Comparison of ENCODE assay signal across 28 cellular contexts in genomic region chrX:30892591-30892990, GRCh38. TPM values are rescaled to one million over a fixed set of nuclear protein-coding genes. Genes with fewer than 3 reads are reported as not detected.
DNase-seq lines count a peak whose midpoint lies in the region; ATAC-seq and TF ChIP-seq lines count a peak whose summit lies in the region.
"Had no signal": no experiment of that assay in that cellular context is flagged by ENCODE, and none has a peak within 500 bp of the region (broad histone marks: within the 10 kb centered on the region; RNA-seq: fewer than 3 reads in every experiment).

No MANE protein-coding gene starts in this region.

- TF ChIP-seq RAD21 in HCT116 (IDR thresholded peaks at IDR 0.05; ENCODE audit: low read depth) = no peak

- POLR2A ChIA-PET in HCT116 (lab: Charles Lee) (no interaction called here), PC-3 (lab: Charles Lee; ENCODE audit: unreplicated experiment) (no interaction called here)

- peak; percentile 34 for DNase-seq in HCT116 (ENCODE audit: low read depth, low spot score)
- DNase-seq in PC-3 = peak; percentile 82
- peak; percentile 24 for DNase-seq in hepatocyte (ENCODE audit: low spot score)
- no peak for DNase-seq in mesothelial cell of epicardium (ENCODE audit: low spot score in 2 of 2, unreplicated experiment in 2 of 2)
- no peak for DNase-seq in NCI-H2196 treated with DMSO at 0.1 percent for 48 hours (lab: John Stamatoyannopoulos, UW; ENCODE audit: unreplicated experiment)
- no peak for DNase-seq in KG1 (lab: John Stamatoyannopoulos, UW)
- no peak for DNase-seq in activated naive CD8-positive, alpha-beta T cell treated with anti-CD3 and anti-CD28 coated beads for 36 hours
- DNase-seq in NCI-H446 (lab: John Stamatoyannopoulos, UW) = no peak
- DNase-seq: activated CD4-positive, alpha-beta T cell treated with anti-CD3 and anti-CD28 coated beads for 36 hours; activated CD8-positive, alpha-beta T cell treated with anti-CD3 and anti-CD28 coated beads for 36 hours; amygdala; COR-L47; DND-41; effector CD8-positive, alpha-beta T cell; glutamatergic neuron; NCI-H1092 treated with DMSO at 0.1 percent for 48 hours; NCI-H187 treated with DMSO at 0.1 percent for 48 hours; NCI-H69; nephron progenitor cell; Peyer's patch; SJCRH30; stimulated activated naive B cell treated with anti-CD40 and anti-IgM and Interleukin-4, amounts not matched to agents 10 μg/mL and 1 μg/mL and 100 μg/mL, for 72 hours; SW 1271; T-helper 9 cell had no signal

- CTCF ChIA-PET in HCT116 (lab: Charles Lee) = no interaction called here
- CTCF ChIA-PET in PC-3 (lab: Charles Lee) = no interaction called here

- peaks cover 9% of the 10 kb centered on the region for H3K4me1 Mint-ChIP-seq in mesothelial cell of epicardium
- peaks cover 4% of the 10 kb centered on the region for H3K4me1 Mint-ChIP-seq in activated naive CD8-positive, alpha-beta T cell treated with anti-CD3 and anti-CD28 coated beads for 36 hours
- H3K4me1 Mint-ChIP-seq: stimulated activated naive B cell treated with anti-CD40 and anti-IgM and Interleukin-4, amounts not matched to agents 10 μg/mL and 1 μg/mL and 100 μg/mL, for 72 hours had no signal

- RAD21 ChIA-PET in HCT116 (lab: Charles Lee; ENCODE audit: low non-redundant PET in 1 of 2, low total read pairs in 2 of 2, uncharacterized antibody in 2 of 2, unreplicated experiment in 2 of 2) = no interaction called here

- H3K4me3 ChIP-seq in HCT116 (replicated peaks in 1 of 2; ENCODE audit: low read depth in 1 of 2, low read length in 2 of 2) = peak overlapping the region in 1 of 2 experiments; percentile 35; a peak in 2 of 4 replicates
- peak overlapping the region; percentile 50; the same call in 1 of the 2 replicates for H3K4me3 ChIP-seq in PC-3 (ENCODE audit: low read length)
- H3K4me3 ChIP-seq in hepatocyte = no peak overlapping the region
- H3K4me3 ChIP-seq: Peyer's patch, SJCRH30 had no signal

- H2AFZ ChIP-seq in HCT116 (ENCODE audit: low read depth, low read length, poor library complexity, severe bottlenecking) (peak overlapping the region; percentile 78), PC-3 (ENCODE audit: low read length) (no peak overlapping the region), hepatocyte (no peak overlapping the region)

- H3K4me3 Mint-ChIP-seq in mesothelial cell of epicardium = no peak overlapping the region
- H3K4me3 Mint-ChIP-seq in activated naive CD8-positive, alpha-beta T cell treated with anti-CD3 and anti-CD28 coated beads for 36 hours = no peak overlapping the region
- H3K4me3 Mint-ChIP-seq: activated CD4-positive, alpha-beta T cell treated with anti-CD3 and anti-CD28 coated beads for 36 hours; activated CD8-positive, alpha-beta T cell treated with anti-CD3 and anti-CD28 coated beads for 36 hours; nephron progenitor cell; stimulated activated naive B cell treated with anti-CD40 and anti-IgM and Interleukin-4, amounts not matched to agents 10 μg/mL and 1 μg/mL and 100 μg/mL, for 72 hours had no signal

- H3F3A ChIP-seq in PC-3 (ENCODE audit: low read length, unreplicated experiment) = no peaks in the 10 kb centered on the region

- H3K9me3 Mint-ChIP-seq in mesothelial cell of epicardium = peaks cover 34% of the 10 kb centered on the region
- H3K9me3 Mint-ChIP-seq in activated naive CD8-positive, alpha-beta T cell treated with anti-CD3 and anti-CD28 coated beads for 36 hours = no peaks in the 10 kb centered on the region
- H3K9me3 Mint-ChIP-seq: activated CD8-positive, alpha-beta T cell treated with anti-CD3 and anti-CD28 coated beads for 36 hours; activated naive CD4-positive, alpha-beta T cell treated with anti-CD3 and anti-CD28 coated beads, Interleukin-2, amount 50 U/mL, for 24 hours; activated T-helper 2 cell treated with anti-CD3 and anti-CD28 coated beads, Interferon-gamma antibody, Interleukin-2, Interleukin-4, amounts not matched to agents 10 μg/mL and 5 μg/mL and 100 μg/mL, durations not matched to agents 14 hours and 24 hours and 36 hours; stimulated activated naive B cell treated with anti-CD40 and anti-IgM and Interleukin-4, amounts not matched to agents 10 μg/mL and 1 μg/mL and 100 μg/mL, for 72 hours had no signal

- TF ChIP-seq POLR2A in HCT116 (IDR thresholded peaks at IDR 0.05; ENCODE audit: borderline replicate concordance, extremely low read depth, insufficient read depth, insufficient read length) = no peak

- intact Hi-C loops in HCT116 (cut with micrococcal nuclease) (no loop called here), PC-3 (cut with micrococcal nuclease) (no loop called here)

- H3K4me1 ChIP-seq in HCT116 (ENCODE audit: control insufficient read depth in 1 of 2, insufficient read depth in 2 of 2, low read length in 2 of 2) (peaks cover 7 to 30% of the 10 kb centered on the region in 2 experiments), PC-3 (ENCODE audit: insufficient read depth, low read length) (peaks cover 41% of the 10 kb centered on the region), hepatocyte (ENCODE audit: insufficient read depth) (no peaks in the 10 kb centered on the region)
- H3K4me1 ChIP-seq: SJCRH30 had no signal

- TF ChIP-seq CTCF in HCT116 (IDR thresholded peaks at IDR 0.05 in 2 of 3, conservative IDR thresholded peaks at IDR 0.05 in 1 of 3; ENCODE audit: borderline replicate concordance in 1 of 3, insufficient read depth in 1 of 3, low read depth in 2 of 3, low read length in 2 of 3) (no peak), PC-3 (conservative IDR thresholded peaks at IDR 0.05; ENCODE audit: low read depth, low read length) (no peak), hepatocyte (IDR thresholded peaks at IDR 0.05; ENCODE audit: poor library complexity) (no peak), mesothelial cell of epicardium (IDR thresholded peaks at IDR 0.05; ENCODE audit: unreplicated experiment) (no peak)

- no peaks in the 10 kb centered on the region for H4K20me1 ChIP-seq in HCT116 (ENCODE audit: insufficient read depth)
- H4K20me1 ChIP-seq in PC-3 (ENCODE audit: low read length) = no peaks in the 10 kb centered on the region
- H4K20me1 ChIP-seq in hepatocyte (ENCODE audit: insufficient read depth, poor library complexity, severe bottlenecking) = peaks cover 5% of the 10 kb centered on the region

- peak overlapping the region; percentile 40; the same call in 1 of the 2 replicates for H3K27ac ChIP-seq in HCT116 (ENCODE audit: low read depth, low read length)
- peak overlapping the region; percentile 83 for H3K27ac ChIP-seq in PC-3 (ENCODE audit: low read length)
- peak overlapping the region; percentile 80 for H3K27ac ChIP-seq in hepatocyte
- H3K27ac ChIP-seq: C4-2B, Peyer's patch, SJCRH30, VCaP had no signal

- no peaks in the 10 kb centered on the region for H3K27me3 Mint-ChIP-seq in mesothelial cell of epicardium (ENCODE audit: low read depth)
- no peaks in the 10 kb centered on the region for H3K27me3 Mint-ChIP-seq in activated naive CD8-positive, alpha-beta T cell treated with anti-CD3 and anti-CD28 coated beads for 36 hours
- H3K27me3 Mint-ChIP-seq: activated CD4-positive, alpha-beta T cell treated with anti-CD3 and anti-CD28 coated beads for 36 hours; activated naive CD4-positive, alpha-beta T cell treated with anti-CD3 and anti-CD28 coated beads, Interleukin-2, amount 50 U/mL, for 24 hours; stimulated activated naive B cell treated with anti-CD40 and anti-IgM and Interleukin-4, amounts not matched to agents 10 μg/mL and 1 μg/mL and 100 μg/mL, for 72 hours had no signal

- H3K4me2 ChIP-seq in HCT116 (ENCODE audit: low read length) (peak overlapping the region; percentile 62), PC-3 (ENCODE audit: low read length) (peak overlapping the region; percentile 73), hepatocyte (no peak overlapping the region)

- BruUV-seq in HCT116 (replicated peaks; lab: Mats Ljungman, UMichigan) (no TSS peak), PC-3 (replicated peaks; lab: Mats Ljungman, UMichigan) (no TSS peak)

- H3K9me3 ChIP-seq in HCT116 (ENCODE audit: control insufficient read depth in 1 of 2, insufficient read depth in 1 of 2, low read depth in 1 of 2, low read length in 2 of 2) (no peaks in the 10 kb centered on the region), PC-3 (ENCODE audit: low read length) (no peaks in the 10 kb centered on the region), hepatocyte (ENCODE audit: low read depth) (no peaks in the 10 kb centered on the region)
- H3K9me3 ChIP-seq: Peyer's patch, SJCRH30 had no signal

- H3K79me2 ChIP-seq in HCT116 (ENCODE audit: insufficient read depth, low read length) (peaks cover 10% of the 10 kb centered on the region; the same call in 1 of the 2 replicates), PC-3 (ENCODE audit: low read length) (peaks cover 13% of the 10 kb centered on the region), hepatocyte (peaks cover 8% of the 10 kb centered on the region)

- ATAC-seq in HCT116 (0 out of 2 replicates have a peak, but pooled peaks have one; percentile 13), PC-3 (peak; percentile 6; the same call in 1 of the 2 replicates)
- ATAC-seq: activated CD4-positive, alpha-beta T cell treated with anti-CD3 and anti-CD28 coated beads for 36 hours; activated CD8-positive, alpha-beta T cell treated with anti-CD3 and anti-CD28 coated beads for 36 hours; stimulated activated naive B cell treated with anti-CD40 and anti-IgM and Interleukin-4, amounts not matched to agents 10 μg/mL and 1 μg/mL and 100 μg/mL, for 72 hours had no signal

- WGBS in hepatocyte (ENCODE audit: low lambda C conversion rate, missing lambda C conversion rate) = 35% methylated on average over 1 of the region's 1 CpG

- H3K9ac ChIP-seq in HCT116 (ENCODE audit: low read length) (no peak overlapping the region), PC-3 (ENCODE audit: low read length) (no peak overlapping the region)

- H3K9me2 ChIP-seq in HCT116 (ENCODE audit: insufficient read depth) = no peaks in the 10 kb centered on the region
- H3K9me2 ChIP-seq in PC-3 (replicated peaks; ENCODE audit: low read length) = no peaks in the 10 kb centered on the region
- H3K9me2 ChIP-seq in hepatocyte (replicated peaks; ENCODE audit: insufficient read depth) = no peaks in the 10 kb centered on the region

- H3K27ac Mint-ChIP-seq in mesothelial cell of epicardium = peak overlapping the region; percentile 32
- H3K27ac Mint-ChIP-seq in activated naive CD8-positive, alpha-beta T cell treated with anti-CD3 and anti-CD28 coated beads for 36 hours = no peak overlapping the region
- H3K27ac Mint-ChIP-seq: activated CD4-positive, alpha-beta T cell treated with anti-CD3 and anti-CD28 coated beads for 36 hours; activated CD8-positive, alpha-beta T cell treated with anti-CD3 and anti-CD28 coated beads for 36 hours; activated T-helper 2 cell treated with anti-CD3 and anti-CD28 coated beads, Interferon-gamma antibody, Interleukin-2, Interleukin-4, amounts not matched to agents 10 μg/mL and 5 μg/mL and 100 μg/mL, durations not matched to agents 14 hours and 24 hours and 36 hours; nephron progenitor cell; stimulated activated naive B cell treated with anti-CD40 and anti-IgM and Interleukin-4, amounts not matched to agents 10 μg/mL and 1 μg/mL and 100 μg/mL, for 72 hours had no signal

- no peaks in the 10 kb centered on the region for H3K36me3 Mint-ChIP-seq in mesothelial cell of epicardium
- no peaks in the 10 kb centered on the region for H3K36me3 Mint-ChIP-seq in activated naive CD8-positive, alpha-beta T cell treated with anti-CD3 and anti-CD28 coated beads for 36 hours
- H3K36me3 Mint-ChIP-seq: stimulated activated naive B cell treated with anti-CD40 and anti-IgM and Interleukin-4, amounts not matched to agents 10 μg/mL and 1 μg/mL and 100 μg/mL, for 72 hours had no signal

- H3K36me3 ChIP-seq in HCT116 (ENCODE audit: control insufficient read depth in 1 of 2, insufficient read depth in 2 of 2, low read length in 2 of 2) (no peaks in the 10 kb centered on the region), PC-3 (ENCODE audit: low read depth, low read length) (no peaks in the 10 kb centered on the region), hepatocyte (replicated peaks; ENCODE audit: insufficient read depth, low read depth) (no peaks in the 10 kb centered on the region)
- H3K36me3 ChIP-seq: Peyer's patch, SJCRH30 had no signal

- H3K27me3 ChIP-seq in HCT116 (ENCODE audit: insufficient read depth, low read length) (no peaks in the 10 kb centered on the region), PC-3 (ENCODE audit: low read length) (no peaks in the 10 kb centered on the region), hepatocyte (no peaks in the 10 kb centered on the region)
- H3K27me3 ChIP-seq: Peyer's patch, SJCRH30 had no signal

RNA-seq across cellular contexts. Expression of gene TAB3, which starts 3.5 kb away (rescaled TPM):
- total RNA-seq in HCT116 (2021; ENCODE audit: unreplicated experiment) (11.2 TPM), PC-3 (2014; rRNA removed) (14.7 and 18.6 TPM in 2 replicates), hepatocyte (66.3 and 79.1 TPM in 2 replicates), mesothelial cell of epicardium (28.3 to 28.9 TPM (median 28.7 TPM) in 3 replicates)
- polyA plus RNA-seq in HCT116 (2012) = 6.7 and 7.0 TPM in 2 replicates
- 17.4 and 18.9 TPM in 2 replicates for polyA plus RNA-seq in hepatocyte
- 10 to 100 TPM; 23.0 to 25.0 TPM for total RNA-seq in activated naive CD8-positive, alpha-beta T cell treated with anti-CD3 and anti-CD28 coated beads for 36 hours

Comparison
In these comparisons a context has a peak if more than half of its experiments do, and no peak if none do; other contexts are left out.
1. DNase-seq: peak in HCT116 (single experiment), PC-3 (single experiment) and hepatocyte (single experiment); none in mesothelial cell of epicardium (0 of 2), NCI-H2196 treated with DMSO at 0.1 percent for 48 hours (single experiment), KG1 (single experiment), activated naive CD8-positive, alpha-beta T cell treated with anti-CD3 and anti-CD28 coated beads for 36 hours (single experiment) and NCI-H446 (0 of 2).
2. Peak in every context shown above with its lines, with median percentiles within 50 percentile points of each other: H3K27ac ChIP-seq.